In genomic region chr12:34022079-34022830, GRCh38 we compare ENCODE assay signal across 8 cellular contexts. TPM values are rescaled to one million over a fixed set of nuclear protein-coding genes. Genes with fewer than 3 reads are reported as not detected.
DNase-seq lines count a peak whose midpoint lies in the region; TF ChIP-seq lines count a peak whose summit lies in the region.

Gene ALG10 (plus strand): TSS chr12:34022496. CDS start chr12:34022600, 104 bp downstream.

- no peaks in the 10 kb centered on the region for H3K27me3 ChIP-seq in HAP-1 (ENCODE audit: low read depth)
- H3K27me3 ChIP-seq in MM.1S (replicated peaks; ENCODE audit: insufficient read depth, low read length) = no peaks in the 10 kb centered on the region
- H3K27me3 ChIP-seq in neural cell (ENCODE audit: insufficient read depth, low read depth, low read length) = no peaks in the 10 kb centered on the region
- no peaks in the 10 kb centered on the region for H3K27me3 ChIP-seq in stomach

- H4K20me1 ChIP-seq in MM.1S (ENCODE audit: insufficient read depth, low read length) = no peaks in the 10 kb centered on the region
- H4K20me1 ChIP-seq in neural cell (ENCODE audit: insufficient read depth) = no peaks in the 10 kb centered on the region

- TF ChIP-seq POLR2A in stomach (IDR thresholded peaks at IDR 0.05) = no peak

- WGBS in stomach, 5 donors = 0 to 1% (median 0%) methylated on average over 44 of the region's 44 CpGs

- TF ChIP-seq RAD21 in neural cell (conservative IDR thresholded peaks at IDR 0.05) = peak; percentile 87

- in situ Hi-C loops in HAP-1 (cut with MboI; ENCODE audit: low sequenced_read_pairs) = loop anchor here (5.0 to 25.0 kb wide), 2 partner anchors 1085 to 1265 kb away; partner anchors contain the start of gene YARS2

- H3K9me2 ChIP-seq in MM.1S (replicated peaks; ENCODE audit: insufficient read depth, low read length) (no peaks in the 10 kb centered on the region), neural cell (ENCODE audit: insufficient read depth, low read length) (no peaks in the 10 kb centered on the region)

- no peaks in the 10 kb centered on the region for H3F3A ChIP-seq in MM.1S (ENCODE audit: insufficient read depth, low read length)
- no peaks in the 10 kb centered on the region for H3F3A ChIP-seq in neural cell (ENCODE audit: insufficient read depth, low read length, poor library complexity, severe bottlenecking)

- H2AFZ ChIP-seq in MM.1S (ENCODE audit: low read length) = peak within 1 kb of the TSS; percentile 92
- peak within 1 kb of the TSS; percentile 88 for H2AFZ ChIP-seq in neural cell (ENCODE audit: low read depth, low read length)

- intact Hi-C loops in stomach (cut with DNase I; ENCODE audit: low total_unique reads) = no loop called here

- peak within 1 kb of the TSS; percentile 86 for H3K9ac ChIP-seq in MM.1S (ENCODE audit: low read length)
- H3K9ac ChIP-seq in neural cell (ENCODE audit: low read length) = peak within 1 kb of the TSS; percentile 83

- H3K9me3 ChIP-seq in HAP-1 = no peaks in the 10 kb centered on the region
- H3K9me3 ChIP-seq in MM.1S (replicated peaks; ENCODE audit: insufficient read depth, low read length) = no peaks in the 10 kb centered on the region
- H3K9me3 ChIP-seq in neural cell (ENCODE audit: low read length) = no peaks in the 10 kb centered on the region
- H3K9me3 ChIP-seq in stomach = no peaks in the 10 kb centered on the region

- peaks cover 3% of the 10 kb centered on the region for H3K36me3 ChIP-seq in HAP-1 (replicated peaks)
- no peaks in the 10 kb centered on the region for H3K36me3 ChIP-seq in MM.1S (replicated peaks; ENCODE audit: insufficient read depth, low read length)
- no peaks in the 10 kb centered on the region for H3K36me3 ChIP-seq in neural cell (ENCODE audit: insufficient read depth, low read length)
- H3K36me3 ChIP-seq in stomach = peaks cover 0 to 15% (median 11%) of the 10 kb centered on the region in 4 donors

- H3K4me2 ChIP-seq in MM.1S (ENCODE audit: low read depth, low read length) (peak within 1 kb of the TSS; percentile 89), neural cell (ENCODE audit: low read length) (peak within 1 kb of the TSS; percentile 86)

- H3K4me1 ChIP-seq in HAP-1 (peaks cover 5% of the 10 kb centered on the region; the same call in 1 of the 2 replicates), MM.1S (ENCODE audit: low read length) (no peaks in the 10 kb centered on the region), stomach (peaks cover 0 to 24% (median 13%) of the 10 kb centered on the region in 4 donors)

- H3K4me3 ChIP-seq in HAP-1 (peak within 1 kb of the TSS; percentile 77), MM.1S (ENCODE audit: low read length) (peak within 1 kb of the TSS; percentile 90), fibroblast of villous mesenchyme (ENCODE audit: low read depth, low read length) (peak within 1 kb of the TSS; percentile 84), neural cell (ENCODE audit: low read length) (peak within 1 kb of the TSS; percentile 81), stomach (peak within 1 kb of the TSS; percentile 56 to 70 (median 64))

- TF ChIP-seq EP300 in neural cell (conservative IDR thresholded peaks at IDR 0.05; ENCODE audit: poor library complexity, severe bottlenecking) (peak; percentile 65), stomach (IDR thresholded peaks at IDR 0.05) (no peak)

- TF ChIP-seq CTCF in MM.1S (IDR thresholded peaks at IDR 0.05; ENCODE audit: low read length) (peak; percentile 56), fibroblast of villous mesenchyme (IDR thresholded peaks at IDR 0.05; ENCODE audit: insufficient read depth, low read depth, low read length) (peak; percentile 69), neural cell (IDR thresholded peaks at IDR 0.05; ENCODE audit: poor library complexity, severe bottlenecking) (peak; percentile 88), stomach (IDR thresholded peaks at IDR 0.05) (peak in 5 of 7 experiments; percentile 66 to 89 (median 78))

- H3K27ac ChIP-seq in MM.1S (ENCODE audit: low read length) (peak within 1 kb of the TSS; percentile 44; the same call in 1 of the 2 replicates), neural cell (ENCODE audit: low read length) (peak within 1 kb of the TSS; percentile 88), stomach (peak within 1 kb of the TSS; percentile 81 to 93 (median 86))

- H3K79me2 ChIP-seq in MM.1S (ENCODE audit: low read length) (peaks cover 6% of the 10 kb centered on the region), neural cell (replicated peaks; ENCODE audit: insufficient read depth, low read length) (peaks cover 6% of the 10 kb centered on the region)

- DNase-seq in GDM1 (lab: John Stamatoyannopoulos, UW) (peak; percentile 91), HAP-1 (ENCODE audit: low spot score in 2 of 2) (peak; percentile 82 to 97), MM.1S (peak; percentile 98), SIG-M5 (lab: John Stamatoyannopoulos, UW) (peak; percentile 84), activated gamma-delta T cell (lab: John Stamatoyannopoulos, UW) (peak; percentile 64), fibroblast of villous mesenchyme (ENCODE audit: low read depth) (peak; percentile 98), stomach (peak; percentile 96)

TF ChIP-seq in neural cell, 6 proteins besides CTCF, POLR2A, EP300 and RAD21:
- TF ChIP-seq MXI1 (conservative IDR thresholded peaks at IDR 0.05; ENCODE audit: poor library complexity, severe bottlenecking) = peak; percentile 71
- no peak for TF ChIP-seq EZH2 (IDR thresholded peaks at IDR 0.05; ENCODE audit: borderline replicate concordance, insufficient read depth, low read length, poor library complexity, severe bottlenecking)
- TF ChIP-seq, protein P1, sequence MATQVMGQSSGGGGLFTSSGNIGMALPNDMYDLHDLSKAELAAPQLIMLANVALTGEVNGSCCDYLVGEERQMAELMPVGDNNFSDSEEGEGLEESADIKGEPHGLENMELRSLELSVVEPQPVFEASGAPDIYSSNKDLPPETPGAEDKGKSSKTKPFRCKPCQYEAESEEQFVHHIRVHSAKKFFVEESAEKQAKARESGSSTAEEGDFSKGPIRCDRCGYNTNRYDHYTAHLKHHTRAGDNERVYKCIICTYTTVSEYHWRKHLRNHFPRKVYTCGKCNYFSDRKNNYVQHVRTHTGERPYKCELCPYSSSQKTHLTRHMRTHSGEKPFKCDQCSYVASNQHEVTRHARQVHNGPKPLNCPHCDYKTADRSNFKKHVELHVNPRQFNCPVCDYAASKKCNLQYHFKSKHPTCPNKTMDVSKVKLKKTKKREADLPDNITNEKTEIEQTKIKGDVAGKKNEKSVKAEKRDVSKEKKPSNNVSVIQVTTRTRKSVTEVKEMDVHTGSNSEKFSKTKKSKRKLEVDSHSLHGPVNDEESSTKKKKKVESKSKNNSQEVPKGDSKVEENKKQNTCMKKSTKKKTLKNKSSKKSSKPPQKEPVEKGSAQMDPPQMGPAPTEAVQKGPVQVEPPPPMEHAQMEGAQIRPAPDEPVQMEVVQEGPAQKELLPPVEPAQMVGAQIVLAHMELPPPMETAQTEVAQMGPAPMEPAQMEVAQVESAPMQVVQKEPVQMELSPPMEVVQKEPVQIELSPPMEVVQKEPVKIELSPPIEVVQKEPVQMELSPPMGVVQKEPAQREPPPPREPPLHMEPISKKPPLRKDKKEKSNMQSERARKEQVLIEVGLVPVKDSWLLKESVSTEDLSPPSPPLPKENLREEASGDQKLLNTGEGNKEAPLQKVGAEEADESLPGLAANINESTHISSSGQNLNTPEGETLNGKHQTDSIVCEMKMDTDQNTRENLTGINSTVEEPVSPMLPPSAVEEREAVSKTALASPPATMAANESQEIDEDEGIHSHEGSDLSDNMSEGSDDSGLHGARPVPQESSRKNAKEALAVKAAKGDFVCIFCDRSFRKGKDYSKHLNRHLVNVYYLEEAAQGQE (IDR thresholded peaks at IDR 0.05; ENCODE audit: borderline replicate concordance) = peak; percentile 67
- TF ChIP-seq POLR2AphosphoS5 (IDR thresholded peaks at IDR 0.05) = peak; percentile 86
- TF ChIP-seq TAF1 (IDR thresholded peaks at IDR 0.05; ENCODE audit: low read depth) = peak; percentile 67
- TF ChIP-seq SMC3 (conservative IDR thresholded peaks at IDR 0.05; ENCODE audit: poor library complexity) = peak; percentile 92

RNA-seq across cellular contexts. Expression of gene ALG10, which starts in this region (rescaled TPM):
- total RNA-seq in fibroblast of villous mesenchyme (9.1 and 9.3 TPM in 2 replicates), stomach (10 to 100 TPM in 2 of 5 donors, 1 to 10 TPM in 1, under 1 TPM in 2; 0.58 to 21.3 (median 9.3) TPM)
- polyA plus RNA-seq in neural cell (9.1 and 12.8 TPM in 2 replicates), stomach (1 to 10 TPM in 1 of 3 donors, under 1 TPM in 2; 0.75 to 2.5 (median 0.76) TPM)
- 44.5 and 48.5 TPM in 2 replicates for polyA minus RNA-seq in neural cell

Comparison
In these comparisons a context has a peak if more than half of its experiments do, and no peak if none do; other contexts are left out.
1. Peak in every context shown above with its lines: DNase-seq, H3K4me3 ChIP-seq and H3K27ac ChIP-seq.